ENCODE assay signal across 10 cellular contexts in genomic region chr2:219274392-219274921, GRCh38. TPM values are rescaled to one million over a fixed set of nuclear protein-coding genes. Genes with fewer than 3 reads are reported as not detected.
DNase-seq lines count a peak whose midpoint lies in the region; ATAC-seq and TF ChIP-seq lines count a peak whose summit lies in the region.
"Had no signal": no experiment of that assay in that cellular context is flagged by ENCODE, and none has a peak within 500 bp of the region (broad histone marks: within the 10 kb centered on the region; RNA-seq: fewer than 3 reads in every experiment).

No MANE protein-coding gene starts in this region.

- H3K14ac ChIP-seq in H9 (ENCODE audit: insufficient read depth, low read length): peak overlapping the region; percentile 31; the same call in 1 of the 2 replicates

- H3K27me3 ChIP-seq in H9 (ENCODE audit: insufficient read depth, low read length): no peaks in the 10 kb centered on the region
- H3K27me3 ChIP-seq in WERI-Rb-1 (ENCODE audit: insufficient read depth, low read depth, severe bottlenecking): no peaks in the 10 kb centered on the region

- no peak overlapping the region for H4K8ac ChIP-seq in H9 (replicated peaks; ENCODE audit: insufficient read length, low read depth, low read length)

- no peak overlapping the region for H2BK12ac ChIP-seq in H9 (ENCODE audit: insufficient read length, low read depth, low read length)

- no peak overlapping the region for H3K23ac ChIP-seq in H9 (ENCODE audit: insufficient read length, low read depth, low read length)

- H3K36me3 Mint-ChIP-seq in H9 (ENCODE audit: insufficient read depth in 1 of 3, low read depth in 3 of 3) (no peaks in the 10 kb centered on the region), glutamatergic neuron (ENCODE audit: unreplicated experiment) (no peaks in the 10 kb centered on the region)
- no peaks in the 10 kb centered on the region for H3K36me3 Mint-ChIP-seq in stimulated activated memory B cell treated with anti-CD40 and anti-IgM and Interleukin-4, amounts not matched to agents 10 μg/mL and 1 μg/mL and 100 μg/mL, for 72 hours

- no CpG with 5 or more reads among the region's 3 CpGs for WGBS in H9 (ENCODE audit: extremely low coverage, insufficient read length, low lambda C conversion rate)

- peak; percentile 70 for DNase-seq in H9
- DNase-seq in WERI-Rb-1: no peak
- no peak for DNase-seq in glutamatergic neuron
- no peak for DNase-seq in ureter (ENCODE audit: low spot score)
- DNase-seq in SHP77 (lab: John Stamatoyannopoulos, UW): no peak
- DNase-seq: occipital lobe had no signal

- peaks cover 29 to 33% of the 10 kb centered on the region in 2 experiments for H3K4me1 Mint-ChIP-seq in H9
- peaks cover 21% of the 10 kb centered on the region for H3K4me1 Mint-ChIP-seq in glutamatergic neuron (ENCODE audit: low read depth, unreplicated experiment)
- peaks cover 52% of the 10 kb centered on the region for H3K4me1 Mint-ChIP-seq in stimulated activated memory B cell treated with anti-CD40 and anti-IgM and Interleukin-4, amounts not matched to agents 10 μg/mL and 1 μg/mL and 100 μg/mL, for 72 hours

- H4K20me1 ChIP-seq in H9 (ENCODE audit: control insufficient read depth, insufficient read depth, insufficient read length): no peaks in the 10 kb centered on the region

- H3K4me3 ChIP-seq in WERI-Rb-1 (ENCODE audit: low read depth, low read length): no peak overlapping the region

- no peak for ATAC-seq in stimulated activated memory B cell treated with anti-CD40 and anti-IgM and Interleukin-4, amounts not matched to agents 10 μg/mL and 1 μg/mL and 100 μg/mL, for 72 hours
- ATAC-seq in GM18858 (IDR thresholded peaks at IDR 0.05; ENCODE audit: unreplicated experiment) (no peak), GM21619 (IDR thresholded peaks at IDR 0.05; ENCODE audit: unreplicated experiment) (no peak)

- H3T11ph ChIP-seq in H9 (ENCODE audit: low read length): no peak overlapping the region

- no peak overlapping the region for H2BK15ac ChIP-seq in H9 (ENCODE audit: low read depth, low read length)

- no peak overlapping the region for H4K5ac ChIP-seq in H9 (ENCODE audit: insufficient read length, low read depth, low read length)

- H2BK20ac ChIP-seq in H9 (ENCODE audit: low read depth, low read length, poor library complexity, severe bottlenecking): no peak overlapping the region

- no peak overlapping the region for H3K9ac ChIP-seq in H9 (ENCODE audit: extremely low read depth, insufficient read length, low read length)

- no peaks in the 10 kb centered on the region for H3K9me3 Mint-ChIP-seq in H9
- peaks cover 16% of the 10 kb centered on the region for H3K9me3 Mint-ChIP-seq in glutamatergic neuron (ENCODE audit: unreplicated experiment)
- H3K9me3 Mint-ChIP-seq in stimulated activated memory B cell treated with anti-CD40 and anti-IgM and Interleukin-4, amounts not matched to agents 10 μg/mL and 1 μg/mL and 100 μg/mL, for 72 hours: no peaks in the 10 kb centered on the region

- H3K9me3 ChIP-seq in H9 (ENCODE audit: control insufficient read depth, low read depth, low read length): no peaks in the 10 kb centered on the region
- no peaks in the 10 kb centered on the region for H3K9me3 ChIP-seq in WERI-Rb-1 (ENCODE audit: severe bottlenecking)

- H3K79me2 ChIP-seq in H9 (ENCODE audit: insufficient read depth, low read length): no peaks in the 10 kb centered on the region

- H3K4me3 Mint-ChIP-seq in H9: peak overlapping the region in 1 of 2 experiments; percentile 44; a peak in 1 of 5 replicates
- no peak overlapping the region for H3K4me3 Mint-ChIP-seq in glutamatergic neuron (ENCODE audit: unreplicated experiment)
- no peak overlapping the region for H3K4me3 Mint-ChIP-seq in stimulated activated memory B cell treated with anti-CD40 and anti-IgM and Interleukin-4, amounts not matched to agents 10 μg/mL and 1 μg/mL and 100 μg/mL, for 72 hours

- H3K56ac ChIP-seq in H9 (ENCODE audit: insufficient read length, low read depth, low read length): no peak overlapping the region

- H2BK120ac ChIP-seq in H9 (ENCODE audit: low read depth, low read length, poor library complexity, severe bottlenecking): no peak overlapping the region

- no peak overlapping the region for H3K4ac ChIP-seq in H9 (ENCODE audit: low read depth, low read length)

- H3K27ac Mint-ChIP-seq in H9 (peak overlapping the region in 1 of 3 experiments; percentile 58; a peak in 1 of 7 replicates), glutamatergic neuron (ENCODE audit: unreplicated experiment) (peak overlapping the region; percentile 8)
- peak overlapping the region; percentile 17 for H3K27ac Mint-ChIP-seq in stimulated activated memory B cell treated with anti-CD40 and anti-IgM and Interleukin-4, amounts not matched to agents 10 μg/mL and 1 μg/mL and 100 μg/mL, for 72 hours

- no peak overlapping the region for H3K27ac ChIP-seq in H9 (ENCODE audit: insufficient read length, low read depth, low read length)
- H3K27ac ChIP-seq in WERI-Rb-1: peak overlapping the region; percentile 63

- H3K4me1 ChIP-seq in H9 (ENCODE audit: insufficient read depth, low read length): peaks cover 4% of the 10 kb centered on the region; the same call in 1 of the 2 replicates

- H2AK5ac ChIP-seq in H9 (ENCODE audit: insufficient read length, low read length): no peak overlapping the region

- no peak overlapping the region for H3K18ac ChIP-seq in H9 (ENCODE audit: insufficient read length, low read depth, low read length)

- peaks cover 25% of the 10 kb centered on the region for H3K27me3 Mint-ChIP-seq in H9 (ENCODE audit: low read depth)
- peaks cover 9% of the 10 kb centered on the region for H3K27me3 Mint-ChIP-seq in glutamatergic neuron (ENCODE audit: unreplicated experiment)
- no peaks in the 10 kb centered on the region for H3K27me3 Mint-ChIP-seq in stimulated activated memory B cell treated with anti-CD40 and anti-IgM and Interleukin-4, amounts not matched to agents 10 μg/mL and 1 μg/mL and 100 μg/mL, for 72 hours

- peaks cover 4% of the 10 kb centered on the region for H3K23me2 ChIP-seq in H9 (ENCODE audit: insufficient read length, low read depth, low read length, poor library complexity, severe bottlenecking)

- peaks cover 6% of the 10 kb centered on the region for H3K36me3 ChIP-seq in WERI-Rb-1

- no peak for TF ChIP-seq CTCF in H9 (conservative IDR thresholded peaks at IDR 0.05)
- no peak for TF ChIP-seq CTCF in WERI-Rb-1 (IDR thresholded peaks at IDR 0.05; ENCODE audit: low read depth, low read length)
- no peak for TF ChIP-seq CTCF in glutamatergic neuron (IDR thresholded peaks at IDR 0.05; ENCODE audit: partially characterized antibody, unreplicated experiment)

- H3K4me2 ChIP-seq in H9 (ENCODE audit: insufficient read depth, insufficient read length, low read length): peak overlapping the region; percentile 17

- no peak overlapping the region for H2AFZ ChIP-seq in H9 (ENCODE audit: low read length)

- H2BK5ac ChIP-seq in H9 (ENCODE audit: insufficient read length, low read length): no peak overlapping the region

- H3K79me1 ChIP-seq in H9 (ENCODE audit: insufficient read depth, low read depth, low read length, poor library complexity, severe bottlenecking): no peaks in the 10 kb centered on the region

- H4K91ac ChIP-seq in H9 (ENCODE audit: insufficient read length, low read depth, low read length): no peak overlapping the region

RNA-seq across cellular contexts. Expression of gene DNAJB2, which starts 4.7 kb away (rescaled TPM):
- total RNA-seq in H9 (2021) (32.0 and 34.1 TPM in 2 replicates), glutamatergic neuron (ENCODE audit: unreplicated experiment) (124 TPM), ureter (93.6 TPM)

RNA-seq across cellular contexts. Expression of gene TUBA4A, which starts 20.7 kb away (rescaled TPM):
- total RNA-seq in H9 (2021): 25.5 and 27.2 TPM in 2 replicates
- 27.5 TPM for total RNA-seq in glutamatergic neuron (ENCODE audit: unreplicated experiment)
- total RNA-seq in ureter: 85.1 TPM

RNA-seq across cellular contexts. Expression of gene TUBA4B, which starts 21.4 kb away (rescaled TPM):
- total RNA-seq in H9 (2021): not detected in 2 replicates
- not detected for total RNA-seq in glutamatergic neuron (ENCODE audit: unreplicated experiment)
- not detected for total RNA-seq in ureter
- total RNA-seq: occipital lobe; T-helper 2 cell treated with Interferon-gamma antibody and Interleukin-4, amounts not matched to agents 100 ng/mL and 5 ng/mL, for 36 hours had no signal

RNA-seq across cellular contexts. Expression of gene STK16, which starts 29.2 kb away (rescaled TPM):
- total RNA-seq in H9 (2021) (21.6 and 22.4 TPM in 2 replicates), glutamatergic neuron (ENCODE audit: unreplicated experiment) (32.2 TPM), ureter (32.9 TPM)

RNA-seq across cellular contexts. Expression of gene GLB1L, which starts 29.2 kb away (rescaled TPM):
- total RNA-seq in H9 (2021) (5.8 and 6.5 TPM in 2 replicates), glutamatergic neuron (ENCODE audit: unreplicated experiment) (6.2 TPM), ureter (9.9 TPM)
